In genomic region chr6:33183071-33183683, GRCh38 we compare ENCODE assay signal across 1 cellular context.
A peak's percentile ranks its signal among the peaks of the same experiment; 100 is the strongest.
TF ChIP-seq lines count a peak whose summit lies in the region.

No MANE protein-coding gene starts in this region.

TF ChIP-seq in K562, 482 proteins besides CTCF, POLR2A, EP300 and RAD21 (continued from another document):
- TF ChIP-seq YY1 (IDR thresholded peaks at IDR 0.05; ENCODE audit: borderline replicate concordance in 1 of 3, control insufficient read depth in 1 of 3, extremely low read depth in 1 of 3, insufficient read depth in 3 of 3, insufficient read length in 1 of 3, insufficient replicate concordance in 2 of 3, low read depth in 1 of 3, low read length in 2 of 3) (peak in 2 of 3 experiments; percentile 27 to 88), ELF4 (CRISPR knock-in tag; IDR thresholded peaks at IDR 0.05) (0 out of 2 replicates have a peak, but pooled peaks have one; percentile 28), FOXK2 (conservative IDR thresholded peaks at IDR 0.05 in 1 of 2, IDR thresholded peaks at IDR 0.05 in 1 of 2; ENCODE audit: low read depth in 2 of 2) (peak; percentile 75 to 81), NCOR1 (IDR thresholded peaks at IDR 0.05) (no peak), ETV6 (IDR thresholded peaks at IDR 0.05; ENCODE audit: borderline replicate concordance in 1 of 2, low read depth in 2 of 2, low read length in 1 of 2) (0 out of 4 replicates have a peak, but pooled peaks of 1 of the 2 experiments have one; percentile 34), ETV6 (CRISPR knock-in tag; IDR thresholded peaks at IDR 0.05; ENCODE audit: borderline replicate concordance) (no peak), ZNF354B (CRISPR knock-in tag; IDR thresholded peaks at IDR 0.05) (no peak), NR2C2 (CRISPR knock-in tag; IDR thresholded peaks at IDR 0.05) (peak; percentile 62; the same call in 1 of the 2 replicates), NR2C2 (tag; IDR thresholded peaks at IDR 0.05) (peak; percentile 89), CREB3 (tag; conservative IDR thresholded peaks at IDR 0.05; ENCODE audit: low read depth) (0 out of 2 replicates have a peak, but pooled peaks have one; percentile 69), BRD4 (IDR thresholded peaks at IDR 0.05) (0 out of 2 replicates have a peak, but pooled peaks have one; percentile 58), OTX1 (CRISPR knock-in tag; IDR thresholded peaks at IDR 0.05) (no peak), ZNF589 (CRISPR knock-in tag; IDR thresholded peaks at IDR 0.05; ENCODE audit: low read depth) (peak; percentile 78; the same call in 1 of the 2 replicates), SPI1 (IDR thresholded peaks at IDR 0.05; ENCODE audit: borderline replicate concordance, low read depth, low read length) (peak; percentile 81), PTTG1 (tag; IDR thresholded peaks at IDR 0.05; ENCODE audit: low read depth) (peak; percentile 20; the same call in 1 of the 2 replicates), TBL1XR1 (IDR thresholded peaks at IDR 0.05; ENCODE audit: low read length in 2 of 2) (no peak), DEAF1 (CRISPR knock-in tag; IDR thresholded peaks at IDR 0.05) (no peak), RBM25 (IDR thresholded peaks at IDR 0.05; ENCODE audit: low read depth, low read length, severe bottlenecking) (no peak), BRD9 (IDR thresholded peaks at IDR 0.05; ENCODE audit: low read depth, partially characterized antibody) (peak; percentile 41), NFRKB (IDR thresholded peaks at IDR 0.05; ENCODE audit: low read depth) (peak; percentile 90), ELF1 (tag; IDR thresholded peaks at IDR 0.05) (peak; percentile 85), GABPA (tag; conservative IDR thresholded peaks at IDR 0.05; ENCODE audit: low read depth) (peak; percentile 89), HDAC8 (tag; IDR thresholded peaks at IDR 0.05) (0 out of 2 replicates have a peak, but pooled peaks have one; percentile 54)
